In the genomic region with DNA sequence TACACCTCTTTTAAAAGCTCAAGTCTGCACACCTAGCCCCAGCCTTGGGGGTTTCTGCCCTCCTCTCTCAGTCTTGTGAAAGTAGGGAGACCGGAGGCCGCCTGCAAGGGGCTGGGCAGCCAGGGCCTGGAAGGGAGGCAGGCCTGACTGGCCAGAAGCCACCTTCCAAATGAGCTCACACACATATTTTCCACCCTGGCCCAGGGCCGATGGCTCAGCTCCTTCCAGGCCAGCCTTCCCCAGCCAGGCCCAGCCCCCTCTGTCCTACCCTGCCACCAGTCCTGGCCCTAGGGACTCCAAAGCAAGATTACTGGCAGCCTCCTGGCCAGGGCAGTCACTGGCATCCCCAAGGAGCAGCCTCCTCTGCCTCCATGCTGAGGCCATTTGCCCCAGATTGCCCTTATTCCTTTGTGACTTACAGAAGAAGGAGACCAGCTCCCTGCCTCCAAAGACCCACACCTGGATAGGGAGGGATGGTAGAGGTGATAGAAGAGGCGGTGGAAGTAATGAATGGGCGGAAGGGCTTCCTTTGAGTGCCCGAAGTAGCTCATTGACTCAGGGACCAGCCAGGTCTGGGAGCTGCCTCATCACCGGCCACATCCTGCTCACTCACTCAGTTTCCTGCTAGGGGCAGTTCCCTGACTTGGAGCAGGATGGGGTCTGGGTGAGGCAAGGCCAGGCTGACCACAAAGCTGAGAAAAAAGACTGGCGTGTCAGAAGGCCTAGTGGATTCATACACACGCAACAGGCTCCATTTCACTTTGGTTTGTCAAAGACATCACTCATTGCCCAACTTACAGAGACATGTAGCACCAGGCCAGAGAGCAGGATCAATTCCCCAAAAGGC, we compare ENCODE assay signal across 8 cellular contexts. TPM values are rescaled to one million over a fixed set of nuclear protein-coding genes. Genes with fewer than 3 reads are reported as not detected.
DNase-seq lines count a peak whose midpoint lies in the region; TF ChIP-seq lines count a peak whose summit lies in the region.

No MANE protein-coding gene starts in this region.

- H3K9ac ChIP-seq in duodenal mucosa (ENCODE audit: low read depth in 1 of 2, low read length in 2 of 2), result peak overlapping the region in 1 of 2 donors; percentile 43
- H3K9ac ChIP-seq in MM.1S (ENCODE audit: low read length), result no peak overlapping the region

- no peak overlapping the region for H3K4me2 ChIP-seq in MM.1S (ENCODE audit: low read depth, low read length)

- H3K9me2 ChIP-seq in MM.1S (replicated peaks; ENCODE audit: insufficient read depth, low read length), result no peaks in the 10 kb centered on the region

- H3K27ac ChIP-seq in Peyer's patch, result peak overlapping the region; percentile 63 to 88 (median 76)
- H3K27ac ChIP-seq in duodenal mucosa (ENCODE audit: low read depth, low read length), result peak overlapping the region; percentile 76
- peak overlapping the region; percentile 96 to 100 for H3K27ac ChIP-seq in uterus
- no peak overlapping the region for H3K27ac ChIP-seq in MM.1S (ENCODE audit: low read length)

- intact Hi-C loops in uterus (cut with DNase I; ENCODE audit: low total_unique reads), result loop anchor here (10.0 kb wide), 1 partner anchor 286 kb away; no protein-coding TSS in a partner anchor

- TF ChIP-seq CTCF in Peyer's patch (IDR thresholded peaks at IDR 0.05), result no peak
- no peak for TF ChIP-seq CTCF in uterus (IDR thresholded peaks at IDR 0.05)
- TF ChIP-seq CTCF in MM.1S (IDR thresholded peaks at IDR 0.05; ENCODE audit: low read length), result no peak
- no peak for TF ChIP-seq CTCF in GM10266 (IDR thresholded peaks at IDR 0.05; ENCODE audit: control insufficient read depth, insufficient read depth, low read depth, missing control alignments)
- TF ChIP-seq CTCF in nephron progenitor cell (IDR thresholded peaks at IDR 0.05), result no peak

- TF ChIP-seq POLR2A in Peyer's patch (IDR thresholded peaks at IDR 0.05) (no peak), uterus (IDR thresholded peaks at IDR 0.05) (peak; percentile 31 to 41)

- peaks cover 45% of the 10 kb centered on the region for H3K4me1 Mint-ChIP-seq in nephron progenitor cell

- H3K36me3 ChIP-seq in Peyer's patch (peaks cover 0 to 4% (median 0%) of the 10 kb centered on the region in 3 donors), duodenal mucosa (ENCODE audit: control insufficient read depth in 1 of 2, insufficient read depth in 2 of 2, low read length in 2 of 2) (peaks cover 0 to 9% of the 10 kb centered on the region in 2 donors), uterus (no peaks in the 10 kb centered on the region), MM.1S (replicated peaks; ENCODE audit: insufficient read depth, low read length) (no peaks in the 10 kb centered on the region)

- peak; percentile 31 for DNase-seq in ELF-1 (ENCODE audit: low read depth, low spot score)
- peak in 1 of 3 donors; percentile 82 for DNase-seq in Peyer's patch
- peak; percentile 83 for DNase-seq in mucosa of gallbladder (ENCODE audit: low spot score)
- peak; percentile 94 for DNase-seq in uterus
- no peak for DNase-seq in MM.1S
- DNase-seq in GM10266 (ENCODE audit: extremely low spot score), result no peak
- no peak for DNase-seq in nephron progenitor cell

- H3K27me3 ChIP-seq in Peyer's patch, result no peaks in the 10 kb centered on the region
- no peaks in the 10 kb centered on the region for H3K27me3 ChIP-seq in duodenal mucosa (ENCODE audit: control insufficient read depth in 1 of 2, insufficient read depth in 2 of 2, low read length in 2 of 2)
- no peaks in the 10 kb centered on the region for H3K27me3 ChIP-seq in uterus
- H3K27me3 ChIP-seq in MM.1S (replicated peaks; ENCODE audit: insufficient read depth, low read length), result no peaks in the 10 kb centered on the region

- H4K20me1 ChIP-seq in MM.1S (ENCODE audit: insufficient read depth, low read length), result no peaks in the 10 kb centered on the region

- no peaks in the 10 kb centered on the region for H3K27me3 Mint-ChIP-seq in nephron progenitor cell (ENCODE audit: low read depth, poor library complexity)

- H3K36me3 Mint-ChIP-seq in nephron progenitor cell (ENCODE audit: low read depth), result peaks cover 2% of the 10 kb centered on the region

- H3K4me3 Mint-ChIP-seq in nephron progenitor cell, result no peak overlapping the region

- H3K9me3 Mint-ChIP-seq in nephron progenitor cell, result peaks cover 1% of the 10 kb centered on the region

- no peak overlapping the region for H3K4me3 ChIP-seq in Peyer's patch
- H3K4me3 ChIP-seq in duodenal mucosa (ENCODE audit: low read depth in 1 of 2, low read length in 2 of 2), result peak overlapping the region in 1 of 2 donors; percentile 5
- no peak overlapping the region for H3K4me3 ChIP-seq in uterus
- no peak overlapping the region for H3K4me3 ChIP-seq in MM.1S (ENCODE audit: low read length)

- H3K4me1 ChIP-seq in Peyer's patch (peaks cover 0 to 57% (median 7%) of the 10 kb centered on the region in 4 donors), duodenal mucosa (ENCODE audit: control insufficient read depth in 1 of 2, insufficient read depth in 2 of 2, low read length in 2 of 2) (peaks cover 36 to 52% of the 10 kb centered on the region in 2 donors), uterus (peaks cover 28 to 53% of the 10 kb centered on the region in 2 donors), MM.1S (ENCODE audit: low read length) (peaks cover 3% of the 10 kb centered on the region; the same call in 1 of the 2 replicates)

- no peak overlapping the region for H3K27ac Mint-ChIP-seq in nephron progenitor cell

- no peaks in the 10 kb centered on the region for H3F3A ChIP-seq in MM.1S (ENCODE audit: insufficient read depth, low read length)

- H3K9me3 ChIP-seq in Peyer's patch (no peaks in the 10 kb centered on the region), duodenal mucosa (ENCODE audit: control insufficient read depth in 1 of 2, low read length in 2 of 2) (no peaks in the 10 kb centered on the region), uterus (no peaks in the 10 kb centered on the region), MM.1S (replicated peaks; ENCODE audit: insufficient read depth, low read length) (no peaks in the 10 kb centered on the region)

- H2AFZ ChIP-seq in MM.1S (ENCODE audit: low read length), result no peak overlapping the region

- no peaks in the 10 kb centered on the region for H3K79me2 ChIP-seq in MM.1S (ENCODE audit: low read length)

RNA-seq across cellular contexts. Expression of a gene that starts 14.8 kb away (rescaled TPM):
- total RNA-seq in Peyer's patch (100 to 1,000 TPM in 1 of 4 donors, 10 to 100 TPM in 3; 63.0 to 116 (median 82.9) TPM), mucosa of gallbladder (222 TPM), uterus (100 to 1,000 TPM in 3 of 4 donors, 10 to 100 TPM in 1; 66.6 to 233 (median 172) TPM)

RNA-seq across cellular contexts. Expression of a gene that starts 20.4 kb away (rescaled TPM):
- total RNA-seq in Peyer's patch, result 100 to 1,000 TPM in 3 of 4 donors, 10 to 100 TPM in 1; 69.3 to 250 (median 221) TPM
- total RNA-seq in mucosa of gallbladder, result 315 TPM
- total RNA-seq in uterus, result 100 to 1,000 TPM in 1 of 4 donors, 10 to 100 TPM in 3; 27.4 to 140 (median 37.5) TPM

RNA-seq across cellular contexts. Expression of a gene that starts 21.5 kb away (rescaled TPM):
- 100 to 1,000 TPM in 1 of 4 donors, 10 to 100 TPM in 3; 30.3 to 114 (median 52.9) TPM for total RNA-seq in Peyer's patch
- total RNA-seq in mucosa of gallbladder, result 85.1 TPM
- 100 to 1,000 TPM in 1 of 4 donors, 10 to 100 TPM in 3; 14.3 to 255 (median 35.3) TPM for total RNA-seq in uterus

RNA-seq across cellular contexts. Expression of a gene that starts 31.9 kb away (rescaled TPM):
- total RNA-seq in Peyer's patch (1 to 10 TPM in 3 of 4 donors, under 1 TPM in 1; 0.57 to 2.1 (median 1.4) TPM), mucosa of gallbladder (1.4 TPM), uterus (1 to 10 TPM in 1 of 4 donors, under 1 TPM in 1, not detected in 2; 0.83 to 1.6 TPM)

RNA-seq across cellular contexts. Expression of a gene that starts 35.9 kb away (rescaled TPM):
- total RNA-seq in Peyer's patch, result 100 to 1,000 TPM in 3 of 4 donors, 10 to 100 TPM in 1; 30.5 to 787 (median 367) TPM
- total RNA-seq in mucosa of gallbladder, result 72.7 TPM
- 10 to 100 TPM in 1 of 4 donors, 1 to 10 TPM in 3; 2.8 to 15.6 (median 6.8) TPM for total RNA-seq in uterus

Comparison
In these comparisons a context has a peak if more than half of its experiments do, and no peak if none do; other contexts are left out.
1. DNase-seq: peak in ELF-1 (single experiment), mucosa of gallbladder (single experiment) and uterus (2 of 2); none in MM.1S (single experiment), GM10266 (single experiment) and nephron progenitor cell (single experiment).
2. POLR2A ChIP-seq: peak in uterus (2 of 2); none in Peyer's patch (0 of 2).